Comparison of ENCODE assay signal across 9 cellular contexts in genomic region chr2:207504513-207505171, GRCh38. TPM values are rescaled to one million over a fixed set of nuclear protein-coding genes. Genes with fewer than 3 reads are reported as not detected.
A peak's percentile ranks its signal among the peaks of the same experiment; 100 is the strongest.
DNase-seq lines count a peak whose midpoint lies in the region; ATAC-seq and TF ChIP-seq lines count a peak whose summit lies in the region.
"Had no signal": no experiment of that assay in that cellular context is flagged by ENCODE, and none has a peak within 500 bp of the region (broad histone marks: within the 10 kb centered on the region; RNA-seq: fewer than 3 reads in every experiment).

No MANE protein-coding gene starts in this region.

- no peaks in the 10 kb centered on the region for H3K27me3 Mint-ChIP-seq in activated CD4-positive, alpha-beta memory T cell treated with anti-CD3 and anti-CD28 coated beads for 36 hours
- H3K27me3 Mint-ChIP-seq in activated CD4-positive, alpha-beta memory T cell treated with anti-CD3 and anti-CD28 coated beads, Interleukin-2, amount 10 ng/mL, durations not matched to agents 7 days and 5 days = no peaks in the 10 kb centered on the region

- no peak overlapping the region for H3K4me2 ChIP-seq in OCI-LY7 (ENCODE audit: low read length)

- peak overlapping the region; percentile 16 for H3K27ac Mint-ChIP-seq in activated CD4-positive, alpha-beta memory T cell treated with anti-CD3 and anti-CD28 coated beads for 36 hours
- no peak overlapping the region for H3K27ac Mint-ChIP-seq in activated CD4-positive, alpha-beta memory T cell treated with anti-CD3 and anti-CD28 coated beads, Interleukin-2, amount 10 ng/mL, durations not matched to agents 7 days and 5 days

- H3K4me1 ChIP-seq in adipocyte (ENCODE audit: control insufficient read depth, insufficient read depth, low read length) (peaks cover 36% of the 10 kb centered on the region), thoracic aorta (ENCODE audit: control insufficient read depth in 1 of 2, low read depth in 2 of 2) (peaks cover 25 to 44% of the 10 kb centered on the region in 2 donors), OCI-LY7 (ENCODE audit: insufficient read depth, low read length, poor library complexity, severe bottlenecking) (peaks cover 9% of the 10 kb centered on the region)

- POLR2A ChIA-PET in activated CD4-positive, alpha-beta memory T cell treated with anti-CD3 and anti-CD28 coated beads for 36 hours (lab: Charles Lee) = interaction anchor here (2.4 kb wide), 1 partner anchor 26 kb away, joined by 13 read pairs; the partner anchor contains the start of gene CREB1
- POLR2A ChIA-PET in activated CD4-positive, alpha-beta memory T cell treated with anti-CD3 and anti-CD28 coated beads, Interleukin-2, amount 10 ng/mL, durations not matched to agents 7 days and 5 days (lab: Charles Lee) = interaction anchor here (1.1 to 6.4 kb wide), 3 partner anchors 21 to 27 kb away, joined by 4 to 49 read pairs (median 4); partner anchors contain the start of gene CREB1
- POLR2A ChIA-PET in OCI-LY7 (lab: Charles Lee) = interaction anchor here (0.6 to 1.5 kb wide), 8 partner anchors 8 to 120 kb away, joined by 3 to 6 read pairs (median 4); partner anchors contain the start of gene METTL21A

- TF ChIP-seq CTCF in thoracic aorta (IDR thresholded peaks at IDR 0.05) (no peak), OCI-LY7 (conservative IDR thresholded peaks at IDR 0.05; ENCODE audit: low read length) (no peak)

- H3K4me1 Mint-ChIP-seq in activated CD4-positive, alpha-beta memory T cell treated with anti-CD3 and anti-CD28 coated beads for 36 hours (ENCODE audit: low read depth) = peaks cover 37% of the 10 kb centered on the region
- peaks cover 63% of the 10 kb centered on the region for H3K4me1 Mint-ChIP-seq in activated CD4-positive, alpha-beta memory T cell treated with anti-CD3 and anti-CD28 coated beads, Interleukin-2, amount 10 ng/mL, durations not matched to agents 7 days and 5 days

- H3K4me3 ChIP-seq in adipocyte (ENCODE audit: low read length) (peak overlapping the region; percentile 18), thoracic aorta (peak overlapping the region; percentile 53), OCI-LY7 (ENCODE audit: low read depth, low read length, poor library complexity, severe bottlenecking) (no peak overlapping the region)
- H3K4me3 ChIP-seq: BLaER1 treated with 17β-estradiol and CSF1 and Interleukin-3, amounts not matched to agents 10 nM and 100 nM had no signal

- H3K9me3 Mint-ChIP-seq in activated CD4-positive, alpha-beta memory T cell treated with anti-CD3 and anti-CD28 coated beads for 36 hours = no peaks in the 10 kb centered on the region
- no peaks in the 10 kb centered on the region for H3K9me3 Mint-ChIP-seq in activated CD4-positive, alpha-beta memory T cell treated with anti-CD3 and anti-CD28 coated beads, Interleukin-2, amount 10 ng/mL, durations not matched to agents 7 days and 5 days

- H3K36me3 Mint-ChIP-seq in activated CD4-positive, alpha-beta memory T cell treated with anti-CD3 and anti-CD28 coated beads for 36 hours = no peaks in the 10 kb centered on the region
- H3K36me3 Mint-ChIP-seq in activated CD4-positive, alpha-beta memory T cell treated with anti-CD3 and anti-CD28 coated beads, Interleukin-2, amount 10 ng/mL, durations not matched to agents 7 days and 5 days (ENCODE audit: low read depth) = no peaks in the 10 kb centered on the region

- BruUV-seq in OCI-LY7 (replicated peaks; lab: Mats Ljungman, UMichigan) = no TSS peak

- no peak for DNase-seq in activated CD4-positive, alpha-beta memory T cell treated with anti-CD3 and anti-CD28 coated beads for 36 hours
- no peak for DNase-seq in activated CD4-positive, alpha-beta memory T cell treated with anti-CD3 and anti-CD28 coated beads, Interleukin-2, amount 10 ng/mL, durations not matched to agents 7 days and 5 days
- DNase-seq in adipocyte (ENCODE audit: low read depth) = peak; percentile 78
- peak; percentile 26 for DNase-seq in hepatic stellate cell (ENCODE audit: low spot score)
- no peak for DNase-seq in thoracic aorta (ENCODE audit: low spot score)
- no peak for DNase-seq in OCI-LY7 (ENCODE audit: low spot score)

- H3K79me2 ChIP-seq in OCI-LY7 (ENCODE audit: insufficient read depth, low read depth, low read length) = no peaks in the 10 kb centered on the region

- H2AFZ ChIP-seq in OCI-LY7 (ENCODE audit: low read length) = no peak overlapping the region

- H3K27me3 ChIP-seq in adipocyte (replicated peaks; ENCODE audit: control insufficient read depth, insufficient read depth, low read length) = no peaks in the 10 kb centered on the region
- H3K27me3 ChIP-seq in thoracic aorta (replicated peaks; ENCODE audit: insufficient read depth) = no peaks in the 10 kb centered on the region
- H3K27me3 ChIP-seq: BLaER1 treated with 17β-estradiol and CSF1 and Interleukin-3, amounts not matched to agents 10 nM and 100 nM had no signal

- peak overlapping the region; percentile 56 for H3K9ac ChIP-seq in adipocyte (ENCODE audit: low read length)

- CTCF ChIA-PET in activated CD4-positive, alpha-beta memory T cell treated with anti-CD3 and anti-CD28 coated beads for 36 hours (lab: Charles Lee) = interaction anchor here (1.8 kb wide), 1 partner anchor 25 kb away, joined by 5 read pairs; the partner anchor contains the start of gene CREB1
- CTCF ChIA-PET in activated CD4-positive, alpha-beta memory T cell treated with anti-CD3 and anti-CD28 coated beads, Interleukin-2, amount 10 ng/mL, durations not matched to agents 7 days and 5 days (lab: Charles Lee) = interaction anchor here (1.1 kb wide), 2 partner anchors 10 to 25 kb away, joined by 3 read pairs; partner anchors contain the start of gene CREB1
- CTCF ChIA-PET in OCI-LY7 (lab: Charles Lee; ENCODE audit: unreplicated experiment) = interaction anchor here (0.6 kb wide), 1 partner anchor 1084 kb away, joined by 3 read pairs; no protein-coding TSS in a partner anchor

- no peaks in the 10 kb centered on the region for H3K9me2 ChIP-seq in OCI-LY7 (ENCODE audit: insufficient read depth, low read length)

- ATAC-seq in thoracic aorta (ENCODE audit: insufficient number of reproducible peaks, low FRiP score, low read depth) (no peak), GM21619 (IDR thresholded peaks at IDR 0.05; ENCODE audit: unreplicated experiment) (no peak), HG03460 (IDR thresholded peaks at IDR 0.05; ENCODE audit: unreplicated experiment) (no peak)

- H3K9me3 ChIP-seq in adipocyte (ENCODE audit: control insufficient read depth, low read length) = no peaks in the 10 kb centered on the region
- no peaks in the 10 kb centered on the region for H3K9me3 ChIP-seq in thoracic aorta
- no peaks in the 10 kb centered on the region for H3K9me3 ChIP-seq in OCI-LY7 (ENCODE audit: low read length)
- H3K9me3 ChIP-seq: BLaER1 treated with 17β-estradiol and CSF1 and Interleukin-3, amounts not matched to agents 10 nM and 100 nM had no signal

- peak overlapping the region; percentile 76 to 77 for H3K27ac ChIP-seq in thoracic aorta
- no peak overlapping the region for H3K27ac ChIP-seq in OCI-LY7 (ENCODE audit: low read depth, low read length, poor library complexity, severe bottlenecking)

- intact Hi-C loops in activated CD4-positive, alpha-beta memory T cell treated with anti-CD3 and anti-CD28 coated beads for 36 hours (cut with micrococcal nuclease) = no loop called here
- intact Hi-C loops in OCI-LY7 (cut with micrococcal nuclease; ENCODE audit: unreplicated experiment) = no loop called here

- H3K4me3 Mint-ChIP-seq in activated CD4-positive, alpha-beta memory T cell treated with anti-CD3 and anti-CD28 coated beads for 36 hours = no peak overlapping the region
- no peak overlapping the region for H3K4me3 Mint-ChIP-seq in activated CD4-positive, alpha-beta memory T cell treated with anti-CD3 and anti-CD28 coated beads, Interleukin-2, amount 10 ng/mL, durations not matched to agents 7 days and 5 days

- no peaks in the 10 kb centered on the region for H3K36me3 ChIP-seq in adipocyte (ENCODE audit: control insufficient read depth, insufficient read depth, low read length, severe bottlenecking)
- no peaks in the 10 kb centered on the region for H3K36me3 ChIP-seq in thoracic aorta
- H3K36me3 ChIP-seq in OCI-LY7 (ENCODE audit: insufficient read depth, low read length) = no peaks in the 10 kb centered on the region
- H3K36me3 ChIP-seq: BLaER1 treated with 17β-estradiol and CSF1 and Interleukin-3, amounts not matched to agents 10 nM and 100 nM had no signal

- no peaks in the 10 kb centered on the region for H4K20me1 ChIP-seq in OCI-LY7 (ENCODE audit: insufficient read depth, low read length)
- H4K20me1 ChIP-seq: BLaER1 treated with 17β-estradiol and CSF1 and Interleukin-3, amounts not matched to agents 10 nM and 100 nM had no signal

RNA-seq across cellular contexts. Expression of gene CREB1, which starts 25.1 kb away (rescaled TPM):
- total RNA-seq in activated CD4-positive, alpha-beta memory T cell treated with anti-CD3 and anti-CD28 coated beads for 36 hours = 10 to 100 TPM; 90.7 to 92.2 TPM
- total RNA-seq in activated CD4-positive, alpha-beta memory T cell treated with anti-CD3 and anti-CD28 coated beads, Interleukin-2, amount 10 ng/mL, durations not matched to agents 7 days and 5 days = 10 to 100 TPM; 91.3 to 99.1 TPM
- 10 to 100 TPM; 37.1 to 49.0 TPM for total RNA-seq in thoracic aorta
- total RNA-seq in OCI-LY7 (2014; rRNA removed; shearing (Covaris generic)) = 40.3 and 54.3 TPM in 2 replicates
- total RNA-seq in OCI-LY7 (2022) = 84.9 and 98.5 TPM in 2 replicates

Comparison
In these comparisons a context has a peak if more than half of its experiments do, and no peak if none do; other contexts are left out.
1. DNase-seq: peak in adipocyte (single experiment) and hepatic stellate cell (single experiment); none in activated CD4-positive, alpha-beta memory T cell treated with anti-CD3 and anti-CD28 coated beads for 36 hours (single experiment), activated CD4-positive, alpha-beta memory T cell treated with anti-CD3 and anti-CD28 coated beads, Interleukin-2, amount 10 ng/mL, durations not matched to agents 7 days and 5 days (single experiment), thoracic aorta (single experiment) and OCI-LY7 (single experiment).